15 cellular contexts compared by ENCODE assay signal in the genomic region with DNA sequence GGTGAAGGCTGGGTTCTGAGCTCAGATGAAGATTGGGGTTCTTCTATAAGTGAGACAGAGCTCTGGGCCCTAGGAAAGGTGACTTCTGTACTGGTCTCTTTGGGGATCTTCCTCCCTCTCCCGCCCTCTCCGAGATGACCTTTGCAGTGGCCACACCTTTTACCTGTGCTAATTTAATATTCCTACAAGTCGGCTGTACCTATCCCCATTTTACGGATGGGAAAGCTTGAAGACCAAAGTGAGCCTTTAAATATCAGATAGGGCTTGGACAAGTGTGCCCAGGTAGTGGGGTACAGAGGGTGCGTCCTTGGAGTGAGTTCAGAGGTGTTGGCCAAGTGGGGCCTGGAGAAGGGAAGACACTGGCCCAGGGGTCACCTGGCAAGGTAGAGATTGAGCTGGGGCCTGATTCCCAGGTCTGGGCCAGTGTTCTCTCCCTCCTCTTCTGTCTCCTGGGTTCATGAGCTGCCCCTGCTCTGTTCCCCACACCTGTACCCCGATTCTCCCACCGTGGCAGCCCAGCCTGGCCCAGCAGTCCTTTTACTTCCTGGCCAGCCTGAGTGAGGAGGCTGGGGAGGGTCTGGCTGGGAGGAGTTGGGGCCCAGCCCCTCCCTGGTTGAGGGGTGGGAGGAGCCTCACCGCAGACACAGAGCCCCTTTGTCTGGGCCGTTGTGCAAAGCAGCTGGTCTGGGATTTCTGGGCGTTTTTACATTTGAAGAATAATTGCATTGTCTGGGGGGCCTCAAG. TPM values are rescaled to one million over a fixed set of nuclear protein-coding genes. Genes with fewer than 3 reads are reported as not detected.
DNase-seq lines count a peak whose midpoint lies in the region; ATAC-seq, FAIRE-seq and TF ChIP-seq lines count a peak whose summit lies in the region.
"Had no signal": no experiment of that assay in that cellular context is flagged by ENCODE, and none has a peak within 500 bp of the region (broad histone marks: within the 10 kb centered on the region; RNA-seq: fewer than 3 reads in every experiment).

No MANE protein-coding gene starts in this region.

- ATAC-seq in HepG2 (peak; percentile 45), right lobe of liver (no peak), GM21786 (IDR thresholded peaks at IDR 0.05; ENCODE audit: unreplicated experiment) (no peak)
- ATAC-seq: left lung, pancreas had no signal

- peak; percentile 29; the same call in 1 of the 2 replicates for TF ChIP-seq RAD21 in HepG2 (CRISPR knock-in tag; IDR thresholded peaks at IDR 0.05)

- H3K4me3 Mint-ChIP-seq in brain (peak overlapping the region in 3 of 5 experiments; percentile 30 to 60 (median 50)), mesothelial cell of epicardium (no peak overlapping the region)
- no peak overlapping the region for H3K4me3 Mint-ChIP-seq in activated naive CD4-positive, alpha-beta T cell treated with anti-CD3 and anti-CD28 coated beads, Interleukin-2, amount 10 ng/mL, durations not matched to agents 7 days and 5 days
- H3K4me3 Mint-ChIP-seq: activated naive CD8-positive, alpha-beta T cell treated with anti-CD3 and anti-CD28 coated beads, Interleukin-2, amount 10 ng/mL, durations not matched to agents 7 days and 5 days had no signal

- in situ Hi-C loops in HepG2 (cut with HindIII; ENCODE audit: extremely low pct_ligation_motif_present, low pct_unique_long_range_greater_than_20kb), result no loop called here

- peak; percentile 83 for FAIRE-seq in HepG2 (lab: Jason Lieb, UNC)
- FAIRE-seq: pancreas had no signal

- no peaks in the 10 kb centered on the region for H4K20me1 ChIP-seq in HepG2 (ENCODE audit: insufficient read depth, low read length)

- peak overlapping the region; percentile 93 for H3K4me2 ChIP-seq in HepG2 (ENCODE audit: low read depth, low read length)

- H3K27me3 ChIP-seq in HepG2 (ENCODE audit: control insufficient read depth in 1 of 2, insufficient read depth in 2 of 2, low read length in 2 of 2) (no peaks in the 10 kb centered on the region; a peak in 1 of 5 replicates), right lobe of liver (no peaks in the 10 kb centered on the region)
- H3K27me3 ChIP-seq: pancreas had no signal

- TF ChIP-seq EP300 in HepG2 (IDR thresholded peaks at IDR 0.05; ENCODE audit: low read depth in 2 of 2, low read length in 2 of 2), result peak in 1 of 2 experiments; percentile 35; a peak in 2 of 4 replicates
- peak; percentile 62; the same call in 1 of the 2 replicates for TF ChIP-seq EP300 in HepG2 (CRISPR knock-in tag; IDR thresholded peaks at IDR 0.05; ENCODE audit: borderline replicate concordance)

- peaks cover 68% of the 10 kb centered on the region for H3K4me1 ChIP-seq in HepG2 (ENCODE audit: insufficient read depth, low read length)
- peaks cover 0 to 10% (median 3%) of the 10 kb centered on the region in 4 donors for H3K4me1 ChIP-seq in right lobe of liver

- DNase-seq in HepG2 (ENCODE audit: low spot score) (peak; percentile 95), right lobe of liver (no peak), mesothelial cell of epicardium (ENCODE audit: low spot score in 2 of 2, unreplicated experiment in 2 of 2) (no peak), GM10248 (ENCODE audit: extremely low spot score) (no peak)
- no peak for DNase-seq in activated naive CD4-positive, alpha-beta T cell treated with anti-CD3 and anti-CD28 coated beads, Interleukin-2, amount 10 ng/mL, durations not matched to agents 7 days and 5 days
- no peak for DNase-seq in activated T-cell treated with anti-CD3 and anti-CD28 coated beads, Interleukin-2, amount 50 U/mL, for 48 hours
- DNase-seq: activated naive CD8-positive, alpha-beta T cell treated with anti-CD3 and anti-CD28 coated beads, Interleukin-2, amount 10 ng/mL, durations not matched to agents 7 days and 5 days; KG1; left lung; NCI-H2081 treated with DMSO at 0.1 percent for 48 hours; OCI-M1; stimulated activated naive CD4-positive, alpha-beta T cell had no signal

- BruUV-seq in HepG2 (replicated peaks; lab: Mats Ljungman, UMichigan), result TSS peak; percentile 46

- H3K79me2 ChIP-seq in HepG2 (ENCODE audit: insufficient read depth, low read length), result peaks cover 66% of the 10 kb centered on the region

- POLR2A ChIA-PET in HepG2 (lab: Yijun Ruan, JAX), result interaction anchor here (0.5 to 5.1 kb wide), 6 partner anchors 14 to 427 kb away, joined by 3 to 55 read pairs (median 8); no protein-coding TSS in a partner anchor
- POLR2A ChIA-PET in GM10248 (lab: Yijun Ruan, JAX), result no interaction called here

- H3K27me3 Mint-ChIP-seq in brain (no peaks in the 10 kb centered on the region), mesothelial cell of epicardium (ENCODE audit: low read depth) (peaks cover 3% of the 10 kb centered on the region)
- peaks cover 19% of the 10 kb centered on the region for H3K27me3 Mint-ChIP-seq in activated naive CD4-positive, alpha-beta T cell treated with anti-CD3 and anti-CD28 coated beads, Interleukin-2, amount 10 ng/mL, durations not matched to agents 7 days and 5 days
- H3K27me3 Mint-ChIP-seq: activated naive CD8-positive, alpha-beta T cell treated with anti-CD3 and anti-CD28 coated beads, Interleukin-2, amount 10 ng/mL, durations not matched to agents 7 days and 5 days had no signal

- peak overlapping the region; percentile 71 for H3K9ac ChIP-seq in HepG2 (ENCODE audit: insufficient read depth, low read depth, low read length)

- TF ChIP-seq POLR2A in HepG2 (IDR thresholded peaks at IDR 0.05; ENCODE audit: insufficient read depth in 1 of 2, low read depth in 2 of 2, low read length in 2 of 2), result peak; percentile 12 to 76; a peak in 3 of 4 replicates
- TF ChIP-seq POLR2A in right lobe of liver (IDR thresholded peaks at IDR 0.05), result no peak

- H3K36me3 Mint-ChIP-seq in brain (no peaks in the 10 kb centered on the region), mesothelial cell of epicardium (no peaks in the 10 kb centered on the region)
- no peaks in the 10 kb centered on the region for H3K36me3 Mint-ChIP-seq in activated naive CD4-positive, alpha-beta T cell treated with anti-CD3 and anti-CD28 coated beads, Interleukin-2, amount 10 ng/mL, durations not matched to agents 7 days and 5 days
- H3K36me3 Mint-ChIP-seq: activated naive CD8-positive, alpha-beta T cell treated with anti-CD3 and anti-CD28 coated beads, Interleukin-2, amount 10 ng/mL, durations not matched to agents 7 days and 5 days had no signal

- H2AFZ ChIP-seq in HepG2 (ENCODE audit: low read length), result no peak overlapping the region

- H3K36me3 ChIP-seq in HepG2 (replicated peaks in 1 of 2; ENCODE audit: control insufficient read depth in 1 of 2, insufficient read depth in 2 of 2, low read length in 2 of 2), result no peaks in the 10 kb centered on the region
- H3K36me3 ChIP-seq in right lobe of liver, result no peaks in the 10 kb centered on the region
- H3K36me3 ChIP-seq: left lung, pancreas had no signal

- H3K27ac Mint-ChIP-seq in brain (peak overlapping the region; percentile 80 to 96 (median 92)), mesothelial cell of epicardium (peak overlapping the region; percentile 78)
- H3K27ac Mint-ChIP-seq in activated naive CD4-positive, alpha-beta T cell treated with anti-CD3 and anti-CD28 coated beads, Interleukin-2, amount 10 ng/mL, durations not matched to agents 7 days and 5 days, result no peak overlapping the region
- H3K27ac Mint-ChIP-seq: activated naive CD8-positive, alpha-beta T cell treated with anti-CD3 and anti-CD28 coated beads, Interleukin-2, amount 10 ng/mL, durations not matched to agents 7 days and 5 days had no signal

- H3K4me1 Mint-ChIP-seq in brain, result peaks cover 85% of the 10 kb centered on the region
- H3K4me1 Mint-ChIP-seq in mesothelial cell of epicardium, result peaks cover 32% of the 10 kb centered on the region
- peaks cover 28% of the 10 kb centered on the region for H3K4me1 Mint-ChIP-seq in activated naive CD4-positive, alpha-beta T cell treated with anti-CD3 and anti-CD28 coated beads, Interleukin-2, amount 10 ng/mL, durations not matched to agents 7 days and 5 days

- peak overlapping the region; percentile 78 for H3K27ac ChIP-seq in HepG2 (ENCODE audit: extremely low read length, insufficient read depth, low read length)
- H3K27ac ChIP-seq in right lobe of liver, result no peak overlapping the region
- H3K27ac ChIP-seq: left lung, pancreas had no signal

- TF ChIP-seq CTCF in HepG2 (CRISPR knock-in tag; IDR thresholded peaks at IDR 0.05) (0 out of 2 replicates have a peak, but pooled peaks have one; percentile 13), right lobe of liver (IDR thresholded peaks at IDR 0.05) (no peak), brain (conservative IDR thresholded peaks at IDR 0.05) (no peak), mesothelial cell of epicardium (IDR thresholded peaks at IDR 0.05; ENCODE audit: unreplicated experiment) (no peak), GM10248 (IDR thresholded peaks at IDR 0.05; ENCODE audit: control extremely low read depth, extremely low read depth, low read depth, missing control alignments) (no peak)

- WGBS in HepG2 (ENCODE audit: low lambda C conversion rate), result 41% methylated on average over 10 of the region's 10 CpGs
- 60% methylated on average over 4 of the region's 10 CpGs for WGBS in right lobe of liver (ENCODE audit: insufficient coverage, low coverage, low lambda C conversion rate, missing lambda C conversion rate)

- H3K4me3 ChIP-seq in HepG2 (replicated peaks in 1 of 3; ENCODE audit: insufficient read depth in 1 of 3, low read depth in 2 of 3, low read length in 3 of 3) (peak overlapping the region in 2 of 3 experiments; percentile 9 to 69; a peak in 5 of 6 replicates), right lobe of liver (no peak overlapping the region)
- H3K4me3 ChIP-seq: left lung, pancreas had no signal

- CTCF ChIA-PET in HepG2 (lab: Yijun Ruan, JAX; ENCODE audit: low intra/inter-chr PET ratio, low total read pairs), result no interaction called here
- CTCF ChIA-PET in activated naive CD4-positive, alpha-beta T cell treated with anti-CD3 and anti-CD28 coated beads, Interleukin-2, amount 10 ng/mL, durations not matched to agents 7 days and 5 days (lab: Charles Lee), result interaction anchor here (0.5 to 4.0 kb wide), 4 partner anchors 11 to 59 kb away, joined by 3 to 16 read pairs (median 4); no protein-coding TSS in a partner anchor
- CTCF ChIA-PET in GM10248 (lab: Yijun Ruan, JAX), result interaction anchor here (1.0 to 3.6 kb wide), 5 partner anchors 11 to 59 kb away, joined by 3 to 14 read pairs (median 4); no protein-coding TSS in a partner anchor

- intact Hi-C loops in HepG2 (cut with micrococcal nuclease; ENCODE audit: unreplicated experiment) (loop anchor here (1.0 kb wide), 1 partner anchor 32 kb away; no protein-coding TSS in a partner anchor), right lobe of liver (cut with DNase I) (loop anchor here in 1 of 2 donors (2.0 kb wide), 1 partner anchor 57 kb away; no protein-coding TSS in a partner anchor)

- H3K9me3 Mint-ChIP-seq in brain (no peaks in the 10 kb centered on the region), mesothelial cell of epicardium (no peaks in the 10 kb centered on the region)
- H3K9me3 Mint-ChIP-seq in activated naive CD4-positive, alpha-beta T cell treated with anti-CD3 and anti-CD28 coated beads, Interleukin-2, amount 10 ng/mL, durations not matched to agents 7 days and 5 days, result no peaks in the 10 kb centered on the region
- H3K9me3 Mint-ChIP-seq: activated naive CD8-positive, alpha-beta T cell treated with anti-CD3 and anti-CD28 coated beads, Interleukin-2, amount 10 ng/mL, durations not matched to agents 7 days and 5 days had no signal

- no peaks in the 10 kb centered on the region for H3K9me3 ChIP-seq in HepG2 (ENCODE audit: low read length)
- H3K9me3 ChIP-seq in right lobe of liver, result no peaks in the 10 kb centered on the region
- H3K9me3 ChIP-seq: left lung, pancreas had no signal

RNA-seq across cellular contexts. Expression of a gene that starts 18.8 kb away (rescaled TPM):
- total RNA-seq in HepG2 (2016; rRNA removed; fragmentation: Illumina TruSeq; extraction: Trizol), result 15.2 and 22.7 TPM in 2 replicates
- 6.1 and 6.3 TPM in 2 replicates for total RNA-seq in HepG2 (2016; cell fraction: cytosol; rRNA removed; fragmentation: Illumina TruSeq; extraction: Trizol; ENCODE audit: low read depth)
- total RNA-seq in HepG2 (2016; cell fraction: insoluble cytoplasmic fraction; rRNA removed; fragmentation: Illumina TruSeq; extraction: Trizol), result 15.6 and 22.2 TPM in 2 replicates
- 10.3 and 11.1 TPM in 2 replicates for total RNA-seq in HepG2 (2016; cell fraction: membrane; rRNA removed; fragmentation: Illumina TruSeq; extraction: Trizol)
- 12.0 and 12.7 TPM in 2 replicates for total RNA-seq in HepG2 (2016; cell fraction: nucleus; rRNA removed; fragmentation: Illumina TruSeq; extraction: Trizol)
- 10.2 and 12.2 TPM in 2 replicates for polyA plus RNA-seq in HepG2 (2011; rRNA removed)
- 9.3 and 16.7 TPM in 2 replicates for polyA plus RNA-seq in HepG2 (2011; cell fraction: cytosol; rRNA removed)
- 29.6 TPM in 2 replicates for polyA plus RNA-seq in HepG2 (2011; cell fraction: nucleus; rRNA removed)
- 13.2 and 25.9 TPM in 2 replicates for polyA plus RNA-seq in HepG2 (2012)
- polyA plus RNA-seq in HepG2 (2016; cell fraction: cytosol; fragmentation: Illumina TruSeq; extraction: Trizol; ENCODE audit: low read depth), result 5.0 and 6.4 TPM in 2 replicates
- polyA plus RNA-seq in HepG2 (2016; cell fraction: insoluble cytoplasmic fraction; fragmentation: Illumina TruSeq; extraction: Trizol; ENCODE audit: low read depth), result 19.3 and 21.5 TPM in 2 replicates
- polyA plus RNA-seq in HepG2 (2016; cell fraction: membrane; fragmentation: Illumina TruSeq; extraction: Trizol; ENCODE audit: low read depth), result 10.4 and 12.4 TPM in 2 replicates
- 22.2 and 26.5 TPM in 2 replicates for polyA plus RNA-seq in HepG2 (2016; cell fraction: nucleus; fragmentation: Illumina TruSeq; extraction: Trizol; ENCODE audit: insufficient read depth, low read depth)
- polyA minus RNA-seq in HepG2 (2011; rRNA and poly(A)+ RNA removed; ENCODE audit: low replicate concordance), result 17.6 and 18.8 TPM in 2 replicates
- 3.9 and 5.8 TPM in 2 replicates for polyA minus RNA-seq in HepG2 (2011; cell fraction: cytosol; rRNA and poly(A)+ RNA removed)
- 8.5 and 10.0 TPM in 2 replicates for polyA minus RNA-seq in HepG2 (2011; cell fraction: nucleus; rRNA and poly(A)+ RNA removed)
- total RNA-seq in right lobe of liver, result 10 to 100 TPM in 1 of 6 experiments, 1 to 10 TPM in 4, under 1 TPM in 1; 0.95 to 11.7 (median 4.3) TPM
- 40.4 TPM for polyA plus RNA-seq in brain (ENCODE audit: insufficient read depth, low read depth, low replicate concordance)
- total RNA-seq in mesothelial cell of epicardium, result 14.6 to 16.7 TPM (median 16.0 TPM) in 3 replicates

Comparison
In these comparisons a context has a peak if more than half of its experiments do, and no peak if none do; other contexts are left out.
1. H3K4me3 ChIP-seq: peak in HepG2 (2 of 3); none in right lobe of liver (0 of 3).
2. H3K4me3 Mint-ChIP-seq: peak in brain (3 of 5); none in mesothelial cell of epicardium (single experiment) and activated naive CD4-positive, alpha-beta T cell treated with anti-CD3 and anti-CD28 coated beads, Interleukin-2, amount 10 ng/mL, durations not matched to agents 7 days and 5 days (single experiment).